ENCODE assay signal across 15 cellular contexts in the genomic region with DNA sequence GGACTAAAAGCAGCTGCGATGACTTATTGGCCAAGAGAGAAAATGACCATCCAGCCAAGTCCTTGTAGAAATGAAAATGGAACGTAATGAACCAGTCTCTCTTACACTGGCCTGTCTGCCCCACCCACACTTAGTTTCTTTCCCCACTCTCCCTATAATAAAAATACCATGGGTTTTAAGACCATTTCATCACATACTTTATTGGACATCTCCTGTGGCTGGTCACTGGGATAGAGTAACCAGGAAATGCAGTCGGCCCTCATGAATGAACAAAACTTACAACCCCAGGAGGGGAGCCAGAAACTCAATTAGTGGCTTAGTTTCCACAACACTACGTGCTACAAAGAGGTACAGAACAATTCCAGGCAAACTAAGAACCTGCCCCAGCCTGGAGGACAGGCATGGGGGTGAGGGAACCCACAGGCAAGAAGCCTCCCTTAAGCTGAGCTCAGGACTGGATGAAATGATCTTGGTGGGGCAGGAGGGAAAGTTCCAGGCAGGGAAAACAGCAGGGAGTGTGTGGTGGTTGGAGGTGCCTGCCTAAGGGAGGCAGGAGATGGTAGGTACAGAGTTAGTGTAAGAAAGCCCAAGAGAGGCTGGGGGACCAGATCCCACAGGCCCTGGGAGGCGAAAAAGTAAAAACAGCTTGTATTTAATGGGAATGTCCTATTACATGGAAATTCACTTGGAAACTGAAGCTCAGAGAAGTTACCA. TPM values are rescaled to one million over a fixed set of nuclear protein-coding genes. Genes with fewer than 3 reads are reported as not detected.
DNase-seq lines count a peak whose midpoint lies in the region; ATAC-seq and TF ChIP-seq lines count a peak whose summit lies in the region.
"Had no signal": no experiment of that assay in that cellular context is flagged by ENCODE, and none has a peak within 500 bp of the region (broad histone marks: within the 10 kb centered on the region; RNA-seq: fewer than 3 reads in every experiment).

No MANE protein-coding gene starts in this region.

- H3K9ac ChIP-seq in H9 (ENCODE audit: extremely low read depth, insufficient read length, low read length) = no peak overlapping the region

- H3K23me2 ChIP-seq in H9 (ENCODE audit: insufficient read length, low read depth, low read length, poor library complexity, severe bottlenecking) = no peaks in the 10 kb centered on the region

- H3K79me1 ChIP-seq in H9 (ENCODE audit: insufficient read depth, low read depth, low read length, poor library complexity, severe bottlenecking) = no peaks in the 10 kb centered on the region

- no peak overlapping the region for H4K91ac ChIP-seq in H9 (ENCODE audit: insufficient read length, low read depth, low read length)

- no peak overlapping the region for H2AK5ac ChIP-seq in H9 (ENCODE audit: insufficient read length, low read length)

- no peaks in the 10 kb centered on the region for H3K9me3 Mint-ChIP-seq in activated naive CD4-positive, alpha-beta T cell treated with anti-CD3 and anti-CD28 coated beads, Interleukin-2, amount 10 ng/mL, durations not matched to agents 7 days and 5 days
- H3K9me3 Mint-ChIP-seq in activated naive CD4-positive, alpha-beta T cell treated with anti-CD3 and anti-CD28 coated beads for 36 hours = no peaks in the 10 kb centered on the region
- H3K9me3 Mint-ChIP-seq in H9 = no peaks in the 10 kb centered on the region
- H3K9me3 Mint-ChIP-seq in osteocyte (ENCODE audit: unreplicated experiment) = no peaks in the 10 kb centered on the region

- H3K9me3 ChIP-seq in H9 (ENCODE audit: control insufficient read depth, low read depth, low read length) = no peaks in the 10 kb centered on the region
- H3K9me3 ChIP-seq: MG63 had no signal

- no peaks in the 10 kb centered on the region for H4K20me1 ChIP-seq in H9 (ENCODE audit: control insufficient read depth, insufficient read depth, insufficient read length)

- H3K4me2 ChIP-seq in H9 (ENCODE audit: insufficient read depth, insufficient read length, low read length) = no peak overlapping the region

- H2AFZ ChIP-seq in H9 (ENCODE audit: low read length) = no peak overlapping the region

- no peak overlapping the region for H3K27ac ChIP-seq in H9 (ENCODE audit: insufficient read length, low read depth, low read length)

- no peak overlapping the region for H3K18ac ChIP-seq in H9 (ENCODE audit: insufficient read length, low read depth, low read length)

- TF ChIP-seq CTCF in H9 (conservative IDR thresholded peaks at IDR 0.05) (no peak), astrocyte of the spinal cord (IDR thresholded peaks at IDR 0.05; ENCODE audit: low read depth, low read length) (no peak), osteocyte (IDR thresholded peaks at IDR 0.05) (no peak)

- no peak overlapping the region for H2BK12ac ChIP-seq in H9 (ENCODE audit: insufficient read length, low read depth, low read length)

- H3K23ac ChIP-seq in H9 (ENCODE audit: insufficient read length, low read depth, low read length) = no peak overlapping the region

- H2BK15ac ChIP-seq in H9 (ENCODE audit: low read depth, low read length) = no peak overlapping the region

- DNase-seq in activated naive CD4-positive, alpha-beta T cell treated with anti-CD3 and anti-CD28 coated beads, Interleukin-2, amount 10 ng/mL, durations not matched to agents 7 days and 5 days = no peak
- DNase-seq in activated naive CD4-positive, alpha-beta T cell treated with anti-CD3 and anti-CD28 coated beads for 36 hours = no peak
- DNase-seq in H9 (no peak), astrocyte of the spinal cord (ENCODE audit: low read depth, low spot score) (peak; percentile 4), osteocyte (ENCODE audit: extremely low spot score, unreplicated experiment) (peak; percentile 60)
- DNase-seq in stimulated activated CD4-positive, alpha-beta T cell treated with anti-CD3 and anti-CD28 coated beads, Interleukin-4, amount 100 ng/mL, for 1 hour = no peak
- DNase-seq in stimulated activated CD4-positive, alpha-beta T cell treated with anti-CD3 and anti-CD28 coated beads, Interleukin-1b, Interleukin-23, amount 100 ng/mL, for 48 hours = no peak
- DNase-seq: cerebellar nuclear complex, DMS79, kidney, MG63, NCI-H2107, NCI-H82, posterior cingulate gyrus had no signal

- H3K4me1 Mint-ChIP-seq in activated naive CD4-positive, alpha-beta T cell treated with anti-CD3 and anti-CD28 coated beads, Interleukin-2, amount 10 ng/mL, durations not matched to agents 7 days and 5 days = peaks cover 47% of the 10 kb centered on the region
- H3K4me1 Mint-ChIP-seq in activated naive CD4-positive, alpha-beta T cell treated with anti-CD3 and anti-CD28 coated beads for 36 hours (ENCODE audit: low read depth) = peaks cover 12% of the 10 kb centered on the region
- H3K4me1 Mint-ChIP-seq in H9 (peaks cover 7 to 12% of the 10 kb centered on the region in 2 experiments), osteocyte (ENCODE audit: unreplicated experiment) (no peaks in the 10 kb centered on the region)

- no peak overlapping the region for H3K4ac ChIP-seq in H9 (ENCODE audit: low read depth, low read length)

- H2BK120ac ChIP-seq in H9 (ENCODE audit: low read depth, low read length, poor library complexity, severe bottlenecking) = no peak overlapping the region

- H3K4me1 ChIP-seq in H9 (ENCODE audit: insufficient read depth, low read length) = no peaks in the 10 kb centered on the region

- no peaks in the 10 kb centered on the region for H3K79me2 ChIP-seq in H9 (ENCODE audit: insufficient read depth, low read length)

- no peak overlapping the region for H3K4me3 ChIP-seq in astrocyte of the spinal cord (ENCODE audit: low read depth, low read length)
- H3K4me3 ChIP-seq: MG63 had no signal

- intact Hi-C loops in activated naive CD4-positive, alpha-beta T cell treated with anti-CD3 and anti-CD28 coated beads for 36 hours (cut with micrococcal nuclease) = no loop called here

- no peak for ATAC-seq in GM18502 (IDR thresholded peaks at IDR 0.05; ENCODE audit: poor library complexity, unreplicated experiment)

- no peak overlapping the region for H2BK5ac ChIP-seq in H9 (ENCODE audit: insufficient read length, low read length)

- CTCF ChIA-PET in activated naive CD4-positive, alpha-beta T cell treated with anti-CD3 and anti-CD28 coated beads, Interleukin-2, amount 10 ng/mL, durations not matched to agents 7 days and 5 days (lab: Charles Lee) = interaction anchor here (0.9 to 2.0 kb wide), 3 partner anchors 29 to 62 kb away, joined by 3 to 9 read pairs (median 4); a partner anchor contains a TSS
- CTCF ChIA-PET in activated naive CD4-positive, alpha-beta T cell treated with anti-CD3 and anti-CD28 coated beads for 36 hours (lab: Charles Lee) = no interaction called here

- H4K8ac ChIP-seq in H9 (replicated peaks; ENCODE audit: insufficient read length, low read depth, low read length) = no peak overlapping the region

- no peak overlapping the region for H3K14ac ChIP-seq in H9 (ENCODE audit: insufficient read depth, low read length)

- WGBS in H9 (ENCODE audit: extremely low coverage, insufficient read length, low lambda C conversion rate) = no CpG with 5 or more reads among the region's 5 CpGs

- no peak overlapping the region for H3T11ph ChIP-seq in H9 (ENCODE audit: low read length)

- in situ Hi-C loops in astrocyte of the spinal cord (cut with HindIII; ENCODE audit: low sequenced_read_pairs) = no loop called here

- no peak overlapping the region for H3K4me3 Mint-ChIP-seq in activated naive CD4-positive, alpha-beta T cell treated with anti-CD3 and anti-CD28 coated beads, Interleukin-2, amount 10 ng/mL, durations not matched to agents 7 days and 5 days
- H3K4me3 Mint-ChIP-seq in activated naive CD4-positive, alpha-beta T cell treated with anti-CD3 and anti-CD28 coated beads for 36 hours = no peak overlapping the region
- H3K4me3 Mint-ChIP-seq in H9 = no peak overlapping the region
- H3K4me3 Mint-ChIP-seq in osteocyte (ENCODE audit: unreplicated experiment) = no peak overlapping the region

- H3K36me3 Mint-ChIP-seq in activated naive CD4-positive, alpha-beta T cell treated with anti-CD3 and anti-CD28 coated beads, Interleukin-2, amount 10 ng/mL, durations not matched to agents 7 days and 5 days = peaks cover 66% of the 10 kb centered on the region
- peaks cover 36% of the 10 kb centered on the region for H3K36me3 Mint-ChIP-seq in activated naive CD4-positive, alpha-beta T cell treated with anti-CD3 and anti-CD28 coated beads for 36 hours (ENCODE audit: low read depth)
- H3K36me3 Mint-ChIP-seq in H9 (ENCODE audit: insufficient read depth in 1 of 3, low read depth in 3 of 3) (peaks cover 26 to 50% (median 46%) of the 10 kb centered on the region in 3 experiments), osteocyte (ENCODE audit: unreplicated experiment) (no peaks in the 10 kb centered on the region)

- H2BK20ac ChIP-seq in H9 (ENCODE audit: low read depth, low read length, poor library complexity, severe bottlenecking) = no peak overlapping the region

- H3K27me3 Mint-ChIP-seq in activated naive CD4-positive, alpha-beta T cell treated with anti-CD3 and anti-CD28 coated beads, Interleukin-2, amount 10 ng/mL, durations not matched to agents 7 days and 5 days = no peaks in the 10 kb centered on the region
- H3K27me3 Mint-ChIP-seq in activated naive CD4-positive, alpha-beta T cell treated with anti-CD3 and anti-CD28 coated beads for 36 hours (ENCODE audit: low read depth) = no peaks in the 10 kb centered on the region
- H3K27me3 Mint-ChIP-seq in H9 (ENCODE audit: low read depth) = no peaks in the 10 kb centered on the region; the same call in 1 of the 2 replicates
- H3K27me3 Mint-ChIP-seq in osteocyte (ENCODE audit: unreplicated experiment) = no peaks in the 10 kb centered on the region

- H3K27ac Mint-ChIP-seq in activated naive CD4-positive, alpha-beta T cell treated with anti-CD3 and anti-CD28 coated beads, Interleukin-2, amount 10 ng/mL, durations not matched to agents 7 days and 5 days = peak overlapping the region; percentile 91
- H3K27ac Mint-ChIP-seq in activated naive CD4-positive, alpha-beta T cell treated with anti-CD3 and anti-CD28 coated beads for 36 hours = no peak overlapping the region
- H3K27ac Mint-ChIP-seq in H9 (peak overlapping the region in 2 of 3 experiments; percentile 55 to 88; a peak in 4 of 7 replicates), osteocyte (ENCODE audit: unreplicated experiment) (no peak overlapping the region)

- H4K5ac ChIP-seq in H9 (ENCODE audit: insufficient read length, low read depth, low read length) = no peak overlapping the region

- H3K27me3 ChIP-seq in H9 (ENCODE audit: insufficient read depth, low read length) = no peaks in the 10 kb centered on the region
- H3K27me3 ChIP-seq: MG63 had no signal

- no peak overlapping the region for H3K56ac ChIP-seq in H9 (ENCODE audit: insufficient read length, low read depth, low read length)

RNA-seq across cellular contexts. Expression of a gene that starts 29.6 kb away (rescaled TPM):
- 100 to 1,000 TPM; 266 to 273 TPM for total RNA-seq in activated naive CD4-positive, alpha-beta T cell treated with anti-CD3 and anti-CD28 coated beads for 36 hours
- total RNA-seq in H9 (2021) (99.0 and 108 TPM in 2 replicates), osteocyte (19.3 and 25.1 TPM in 2 replicates)

Comparison
In these comparisons a context has a peak if more than half of its experiments do, and no peak if none do; other contexts are left out.
1. H3K27ac Mint-ChIP-seq: peak in activated naive CD4-positive, alpha-beta T cell treated with anti-CD3 and anti-CD28 coated beads, Interleukin-2, amount 10 ng/mL, durations not matched to agents 7 days and 5 days (single experiment) and H9 (2 of 3); none in activated naive CD4-positive, alpha-beta T cell treated with anti-CD3 and anti-CD28 coated beads for 36 hours (single experiment) and osteocyte (single experiment).
2. DNase-seq: peak in astrocyte of the spinal cord (single experiment) and osteocyte (single experiment); none in activated naive CD4-positive, alpha-beta T cell treated with anti-CD3 and anti-CD28 coated beads, Interleukin-2, amount 10 ng/mL, durations not matched to agents 7 days and 5 days (single experiment), activated naive CD4-positive, alpha-beta T cell treated with anti-CD3 and anti-CD28 coated beads for 36 hours (single experiment), H9 (single experiment), stimulated activated CD4-positive, alpha-beta T cell treated with anti-CD3 and anti-CD28 coated beads, Interleukin-4, amount 100 ng/mL, for 1 hour (single experiment) and stimulated activated CD4-positive, alpha-beta T cell treated with anti-CD3 and anti-CD28 coated beads, Interleukin-1b, Interleukin-23, amount 100 ng/mL, for 48 hours (single experiment).